ENCODE assay signal across 26 cellular contexts in genomic region chr11:96006016-96006415, GRCh38.
DNase-seq lines count a peak whose midpoint lies in the region; ATAC-seq, FAIRE-seq and TF ChIP-seq lines count a peak whose summit lies in the region.
"Had no signal": no experiment of that assay in that cellular context is flagged by ENCODE, and none has a peak within 500 bp of the region (broad histone marks: within the 10 kb centered on the region; RNA-seq: fewer than 3 reads in every experiment).

No MANE protein-coding gene starts in this region.

- H3K4me3 ChIP-seq in fibroblast of villous mesenchyme (ENCODE audit: low read depth, low read length), result no peak overlapping the region
- H3K4me3 ChIP-seq in smooth muscle cell, result no peak overlapping the region
- H3K4me3 ChIP-seq in right lobe of liver, result no peak overlapping the region
- H3K4me3 ChIP-seq: A549; BLaER1 treated with 17β-estradiol and CSF1 and Interleukin-3, amounts not matched to agents 10 nM and 100 nM; GM12878; GM23338; HAP-1 had no signal

- H3K9me3 ChIP-seq in smooth muscle cell (replicated peaks; ENCODE audit: low read depth), result no peaks in the 10 kb centered on the region
- H3K9me3 ChIP-seq in right lobe of liver, result no peaks in the 10 kb centered on the region
- H3K9me3 ChIP-seq: A549, BE2C, HAP-1 had no signal

- H4K20me1 ChIP-seq in smooth muscle cell (ENCODE audit: low read depth), result peaks cover 3% of the 10 kb centered on the region

- H3K27me3 Mint-ChIP-seq in stimulated activated memory B cell treated with anti-CD40 and anti-IgM and Interleukin-4, amounts not matched to agents 10 μg/mL and 1 μg/mL and 100 μg/mL, for 72 hours, result no peaks in the 10 kb centered on the region
- H3K27me3 Mint-ChIP-seq: CD4-positive, alpha-beta T cell; CD8-positive, alpha-beta memory T cell had no signal

- H3K36me3 Mint-ChIP-seq in stimulated activated memory B cell treated with anti-CD40 and anti-IgM and Interleukin-4, amounts not matched to agents 10 μg/mL and 1 μg/mL and 100 μg/mL, for 72 hours, result peaks cover 19% of the 10 kb centered on the region
- H3K36me3 Mint-ChIP-seq: CD14-positive monocyte had no signal

- FAIRE-seq in endometrium (lab: Jason Lieb, UNC), result peak; percentile 71
- FAIRE-seq: A549, D721Med, GM12878, H54 had no signal

- no peak overlapping the region for H2AFZ ChIP-seq in smooth muscle cell (ENCODE audit: low read depth)
- H2AFZ ChIP-seq: GM23338 had no signal

- peaks cover 10% of the 10 kb centered on the region for H3K9me3 Mint-ChIP-seq in stimulated activated memory B cell treated with anti-CD40 and anti-IgM and Interleukin-4, amounts not matched to agents 10 μg/mL and 1 μg/mL and 100 μg/mL, for 72 hours
- H3K9me3 Mint-ChIP-seq: CD8-positive, alpha-beta memory T cell; GM23338 had no signal

- H3F3A ChIP-seq in smooth muscle cell (ENCODE audit: low read depth), result peaks cover 2% of the 10 kb centered on the region

- TF ChIP-seq CTCF in fibroblast of villous mesenchyme (IDR thresholded peaks at IDR 0.05; ENCODE audit: insufficient read depth, low read depth, low read length), result no peak
- no peak for TF ChIP-seq CTCF in smooth muscle cell (IDR thresholded peaks at IDR 0.05; ENCODE audit: borderline replicate concordance, insufficient read depth, poor library complexity, severe bottlenecking)
- TF ChIP-seq CTCF in right lobe of liver (IDR thresholded peaks at IDR 0.05), result no peak

- no peak overlapping the region for H3K27ac Mint-ChIP-seq in stimulated activated memory B cell treated with anti-CD40 and anti-IgM and Interleukin-4, amounts not matched to agents 10 μg/mL and 1 μg/mL and 100 μg/mL, for 72 hours
- H3K27ac Mint-ChIP-seq: CD14-positive monocyte; CD4-positive, alpha-beta T cell; CD8-positive, alpha-beta memory T cell; GM23338; HFFc6 had no signal

- H3K79me2 ChIP-seq in smooth muscle cell (ENCODE audit: low read depth), result peaks cover 65% of the 10 kb centered on the region

- no peak for ATAC-seq in stimulated activated memory B cell treated with anti-CD40 and anti-IgM and Interleukin-4, amounts not matched to agents 10 μg/mL and 1 μg/mL and 100 μg/mL, for 72 hours
- ATAC-seq in right lobe of liver (no peak), GM18867 (IDR thresholded peaks at IDR 0.05; ENCODE audit: unreplicated experiment) (no peak)
- ATAC-seq: A549, GM12878, GM23338 had no signal

- no peak overlapping the region for H3K9ac ChIP-seq in smooth muscle cell (ENCODE audit: low read depth)
- H3K9ac ChIP-seq: BLaER1 treated with 17β-estradiol and CSF1 and Interleukin-3, amounts not matched to agents 10 nM and 100 nM had no signal

- peak overlapping the region; percentile 12 for H3K4me2 ChIP-seq in smooth muscle cell
- H3K4me2 ChIP-seq: A549; BLaER1 treated with 17β-estradiol and CSF1 and Interleukin-3, amounts not matched to agents 10 nM and 100 nM; GM23338 had no signal

- H3K4me1 Mint-ChIP-seq in stimulated activated memory B cell treated with anti-CD40 and anti-IgM and Interleukin-4, amounts not matched to agents 10 μg/mL and 1 μg/mL and 100 μg/mL, for 72 hours, result peaks cover 23% of the 10 kb centered on the region
- H3K4me1 Mint-ChIP-seq: CD14-positive monocyte had no signal

- H3K27me3 ChIP-seq in smooth muscle cell (ENCODE audit: low read depth) (no peaks in the 10 kb centered on the region), right lobe of liver (no peaks in the 10 kb centered on the region)
- H3K27me3 ChIP-seq: BE2C; BLaER1 treated with 17β-estradiol and CSF1 and Interleukin-3, amounts not matched to agents 10 nM and 100 nM had no signal

- DNase-seq in M059J (ENCODE audit: low read depth) (peak; percentile 15), fibroblast of villous mesenchyme (ENCODE audit: low read depth) (peak; percentile 68), smooth muscle cell (lab: John Stamatoyannopoulos, UW; ENCODE audit: unreplicated experiment) (no peak), right lobe of liver (no peak)
- DNase-seq: 8988T; ACHN; AML-193; BE2C; CD4-positive, alpha-beta T cell; CD8-positive, alpha-beta memory T cell; DMS 273 treated with DMSO at 0.1 percent for 48 hours; DMS79; EL; GDM1; HFFc6 had no signal

- intact Hi-C loops in right lobe of liver (cut with DNase I), result no loop called here

- H3K36me3 ChIP-seq in smooth muscle cell (ENCODE audit: low read depth) (no peaks in the 10 kb centered on the region), right lobe of liver (no peaks in the 10 kb centered on the region)
- H3K36me3 ChIP-seq: BE2C, HAP-1 had no signal

- H3K4me1 ChIP-seq in smooth muscle cell (ENCODE audit: low read depth) (no peaks in the 10 kb centered on the region), right lobe of liver (no peaks in the 10 kb centered on the region)
- H3K4me1 ChIP-seq: BE2C, HAP-1 had no signal

- H3K4me3 Mint-ChIP-seq in stimulated activated memory B cell treated with anti-CD40 and anti-IgM and Interleukin-4, amounts not matched to agents 10 μg/mL and 1 μg/mL and 100 μg/mL, for 72 hours, result no peak overlapping the region
- H3K4me3 Mint-ChIP-seq: CD14-positive monocyte; CD4-positive, alpha-beta T cell; CD8-positive, alpha-beta memory T cell; GM23338; HFFc6 had no signal

- H3K27ac ChIP-seq in smooth muscle cell (ENCODE audit: low read depth) (peak overlapping the region; percentile 48), right lobe of liver (no peak overlapping the region)
- H3K27ac ChIP-seq: A549; BLaER1 treated with 17β-estradiol and CSF1 and Interleukin-3, amounts not matched to agents 10 nM and 100 nM had no signal

- TF ChIP-seq POLR2A in right lobe of liver (IDR thresholded peaks at IDR 0.05), result no peak

Comparison
In these comparisons a context has a peak if more than half of its experiments do, and no peak if none do; other contexts are left out.
1. DNase-seq: peak in M059J (single experiment) and fibroblast of villous mesenchyme (single experiment); none in smooth muscle cell (single experiment) and right lobe of liver (0 of 3).